32 cellular contexts compared by ENCODE assay signal in genomic region chr2:107648781-107649413, GRCh38.
DNase-seq lines count a peak whose midpoint lies in the region; ATAC-seq, FAIRE-seq and TF ChIP-seq lines count a peak whose summit lies in the region.
"Had no signal": no experiment of that assay in that cellular context is flagged by ENCODE, and none has a peak within 500 bp of the region (broad histone marks: within the 10 kb centered on the region; RNA-seq: fewer than 3 reads in every experiment).

No MANE protein-coding gene starts in this region.

- peak overlapping the region; percentile 66; the same call in 1 of the 2 replicates for H2AFZ ChIP-seq in Loucy (ENCODE audit: low read length)
- no peak overlapping the region for H2AFZ ChIP-seq in K562 (ENCODE audit: low read depth, low read length)
- no peak overlapping the region for H2AFZ ChIP-seq in neural progenitor cell (replicated peaks)

- H3K79me2 ChIP-seq in Loucy (ENCODE audit: insufficient read depth, low read length) = no peaks in the 10 kb centered on the region
- no peaks in the 10 kb centered on the region for H3K79me2 ChIP-seq in K562 (ENCODE audit: control insufficient read depth, insufficient read depth, low read length)
- H3K79me2 ChIP-seq in neural progenitor cell (ENCODE audit: low read depth) = no peaks in the 10 kb centered on the region

- H3K9me3 ChIP-seq in Loucy (ENCODE audit: insufficient read depth, low read depth, low read length) (peaks cover 11% of the 10 kb centered on the region; the same call in 1 of the 2 replicates), K562 (replicated peaks; ENCODE audit: control insufficient read depth, insufficient read depth, low read depth, low read length) (peaks cover 3% of the 10 kb centered on the region; the same call in 1 of the 2 replicates), neural progenitor cell (ENCODE audit: low read depth) (peaks cover 5% of the 10 kb centered on the region), spleen (peaks cover 0 to 64% (median 36%) of the 10 kb centered on the region in 8 donors)

- no peak overlapping the region for H3K27ac Mint-ChIP-seq in neural progenitor cell
- H3K27ac Mint-ChIP-seq: activated CD4-positive, alpha-beta memory T cell treated with anti-CD3 and anti-CD28 coated beads for 36 hours; activated naive CD4-positive, alpha-beta T cell treated with anti-CD3 and anti-CD28 coated beads, Interleukin-2, amount 10 ng/mL, durations not matched to agents 7 days and 5 days; stimulated activated memory B cell treated with anti-CD40 and anti-IgM and Interleukin-4, amounts not matched to agents 10 μg/mL and 1 μg/mL and 100 μg/mL, for 72 hours; type B pancreatic cell had no signal

- no peak for FAIRE-seq in K562 (lab: Jason Lieb, UNC)
- FAIRE-seq: colon had no signal

- no peak overlapping the region for H3K4me3 Mint-ChIP-seq in neural progenitor cell
- H3K4me3 Mint-ChIP-seq: activated CD4-positive, alpha-beta memory T cell treated with anti-CD3 and anti-CD28 coated beads for 36 hours; activated naive CD4-positive, alpha-beta T cell treated with anti-CD3 and anti-CD28 coated beads, Interleukin-2, amount 10 ng/mL, durations not matched to agents 7 days and 5 days; neural crest cell; stimulated activated memory B cell treated with anti-CD40 and anti-IgM and Interleukin-4, amounts not matched to agents 10 μg/mL and 1 μg/mL and 100 μg/mL, for 72 hours; type B pancreatic cell had no signal

- in situ Hi-C loops in K562 (cut with MboI) = no loop called here

- TF ChIP-seq CTCF in Loucy (conservative IDR thresholded peaks at IDR 0.05; ENCODE audit: low read length) (peak; percentile 80), K562 (IDR thresholded peaks at IDR 0.05 in 2 of 3, conservative IDR thresholded peaks at IDR 0.05 in 1 of 3; ENCODE audit: insufficient read depth in 2 of 3, low read depth in 1 of 3, low read length in 3 of 3) (peak; percentile 21 to 29 (median 27); a peak in 2 of 6 replicates), neural progenitor cell (IDR thresholded peaks at IDR 0.05) (peak; percentile 13), spleen (IDR thresholded peaks at IDR 0.05 in 8 of 11, conservative IDR thresholded peaks at IDR 0.05 in 3 of 11) (no peak)

- intact Hi-C loops in K562 (cut with micrococcal nuclease) (no loop called here), spleen (cut with DNase I; ENCODE audit: low total_unique reads) (no loop called here)

- POLR2A ChIA-PET in K562 (lab: Yijun Ruan, JAX) = interaction anchor here (0.6 to 1.4 kb wide), 2 partner anchors 21 to 857 kb away, joined by 3 to 5 read pairs; no protein-coding TSS in a partner anchor

- no peaks in the 10 kb centered on the region for H3K36me3 Mint-ChIP-seq in neural progenitor cell
- H3K36me3 Mint-ChIP-seq: activated naive CD4-positive, alpha-beta T cell treated with anti-CD3 and anti-CD28 coated beads, Interleukin-2, amount 10 ng/mL, durations not matched to agents 7 days and 5 days; stimulated activated memory B cell treated with anti-CD40 and anti-IgM and Interleukin-4, amounts not matched to agents 10 μg/mL and 1 μg/mL and 100 μg/mL, for 72 hours; type B pancreatic cell had no signal

- H3K4me2 ChIP-seq in Loucy (ENCODE audit: low read depth, low read length, poor library complexity, severe bottlenecking) = peak overlapping the region; percentile 13
- no peak overlapping the region for H3K4me2 ChIP-seq in K562 (ENCODE audit: insufficient read depth, low read length)
- H3K4me2 ChIP-seq in neural progenitor cell = no peak overlapping the region

- peaks cover 20% of the 10 kb centered on the region for H3K9me3 Mint-ChIP-seq in neural progenitor cell

- no peaks in the 10 kb centered on the region for H3F3A ChIP-seq in Loucy (ENCODE audit: low read depth)
- H3F3A ChIP-seq in neural progenitor cell (ENCODE audit: low read depth) = no peaks in the 10 kb centered on the region

- DNase-seq in H7 = peak; percentile 11
- DNase-seq in K562 (ENCODE audit: extremely low read depth in 1 of 4, low spot score in 3 of 4) = peak in 1 of 4 experiments; percentile 7
- peak; percentile 4 for DNase-seq in neural progenitor cell (ENCODE audit: low spot score)
- DNase-seq in NAMALWA (ENCODE audit: low spot score) = no peak
- no peak for DNase-seq in spleen
- DNase-seq: activated CD4-positive, alpha-beta memory T cell treated with anti-CD3 and anti-CD28 coated beads for 36 hours; activated CD8-positive, alpha-beta memory T cell treated with anti-CD3 and anti-CD28 coated beads, Interleukin-2, amount 50 U/mL, for 4 hours; activated naive CD4-positive, alpha-beta T cell treated with anti-CD3 and anti-CD28 coated beads, Interleukin-2, amount 10 ng/mL, durations not matched to agents 7 days and 5 days; amygdala; C1 segment of cervical spinal cord; DMS79 treated with DMSO at 0.1 percent for 48 hours; effector memory CD4-positive, alpha-beta T cell; GOT3; head of caudate nucleus; KG1; left colon; NCI-H1048; NCI-H1694 treated with DMSO at 0.1 percent for 48 hours; NCI-H510A treated with DMSO at 0.1 percent for 48 hours; right cardiac atrium; stimulated activated CD4-positive, alpha-beta T cell treated with anti-CD3 and anti-CD28 coated beads, Interleukin-12 subunit alpha, Interleukin-12 subunit beta, amount 100 ng/mL, for 4 hours; stimulated activated CD4-positive, alpha-beta T cell treated with anti-CD3 and anti-CD28 coated beads, Interleukin-4, amount 100 ng/mL, for 4 hours; substantia nigra had no signal

- CTCF ChIA-PET in K562 (lab: Yijun Ruan, JAX; ENCODE audit: low intra/inter-chr PET ratio) = no interaction called here

- peaks cover 2% of the 10 kb centered on the region for H3K27me3 Mint-ChIP-seq in neural progenitor cell (ENCODE audit: insufficient read depth, low read depth)
- H3K27me3 Mint-ChIP-seq: activated CD4-positive, alpha-beta memory T cell treated with anti-CD3 and anti-CD28 coated beads for 36 hours; activated naive CD4-positive, alpha-beta T cell treated with anti-CD3 and anti-CD28 coated beads, Interleukin-2, amount 10 ng/mL, durations not matched to agents 7 days and 5 days; stimulated activated memory B cell treated with anti-CD40 and anti-IgM and Interleukin-4, amounts not matched to agents 10 μg/mL and 1 μg/mL and 100 μg/mL, for 72 hours; type B pancreatic cell had no signal

- ATAC-seq in K562 = peak; percentile 89
- no peak for ATAC-seq in HG02610 (IDR thresholded peaks at IDR 0.05; ENCODE audit: unreplicated experiment)
- ATAC-seq: activated CD4-positive, CD25-positive, alpha-beta regulatory T cell treated with anti-CD3 and anti-CD28 coated beads, Interleukin-2, amount 50 U/mL, for 24 hours; left colon; Panc1; right cardiac atrium; stimulated activated memory B cell treated with anti-CD40 and anti-IgM and Interleukin-4, amounts not matched to agents 10 μg/mL and 1 μg/mL and 100 μg/mL, for 72 hours had no signal

- no peaks in the 10 kb centered on the region for H3K4me1 Mint-ChIP-seq in neural progenitor cell
- H3K4me1 Mint-ChIP-seq: activated naive CD4-positive, alpha-beta T cell treated with anti-CD3 and anti-CD28 coated beads, Interleukin-2, amount 10 ng/mL, durations not matched to agents 7 days and 5 days; neural crest cell; stimulated activated memory B cell treated with anti-CD40 and anti-IgM and Interleukin-4, amounts not matched to agents 10 μg/mL and 1 μg/mL and 100 μg/mL, for 72 hours had no signal

- no peaks in the 10 kb centered on the region for H4K20me1 ChIP-seq in Loucy (ENCODE audit: insufficient read depth, low read length, poor library complexity, severe bottlenecking)
- no peaks in the 10 kb centered on the region for H4K20me1 ChIP-seq in K562 (replicated peaks; ENCODE audit: control insufficient read depth, insufficient read depth, low read length)
- no peaks in the 10 kb centered on the region for H4K20me1 ChIP-seq in neural progenitor cell (ENCODE audit: low read depth)

- no TSS peak for BruUV-seq in K562 (replicated peaks; lab: Mats Ljungman, UMichigan)

- H3K4me1 ChIP-seq in Loucy (ENCODE audit: insufficient read depth, low read length, poor library complexity, severe bottlenecking) = peaks cover 13% of the 10 kb centered on the region
- no peaks in the 10 kb centered on the region for H3K4me1 ChIP-seq in K562 (replicated peaks in 1 of 2; ENCODE audit: control insufficient read depth in 2 of 2, insufficient read depth in 2 of 2, low read length in 2 of 2)
- H3K4me1 ChIP-seq in neural progenitor cell = no peaks in the 10 kb centered on the region
- no peaks in the 10 kb centered on the region for H3K4me1 ChIP-seq in spleen
- H3K4me1 ChIP-seq: breast epithelium had no signal

- 27% methylated on average over 10 of the region's 11 CpGs for WGBS in K562 (ENCODE audit: insufficient coverage, low coverage, missing lambda C conversion rate)
- 82 to 89% (median 83%) methylated on average over 11 of the region's 11 CpGs for WGBS in spleen, 5 donors

- no peaks in the 10 kb centered on the region for H3K36me3 ChIP-seq in H7 (replicated peaks; ENCODE audit: control insufficient read depth, insufficient read depth, low read length)
- H3K36me3 ChIP-seq in Loucy (ENCODE audit: insufficient read depth, low read length) = no peaks in the 10 kb centered on the region
- no peaks in the 10 kb centered on the region; the same call in 2 of the 3 replicates for H3K36me3 ChIP-seq in K562 (ENCODE audit: control insufficient read depth, insufficient read depth, low read length)
- H3K36me3 ChIP-seq in neural progenitor cell = peaks cover 4% of the 10 kb centered on the region
- no peaks in the 10 kb centered on the region for H3K36me3 ChIP-seq in spleen
- H3K36me3 ChIP-seq: breast epithelium had no signal

- TF ChIP-seq POLR2A in K562 (conservative IDR thresholded peaks at IDR 0.05) = no peak
- no peak for TF ChIP-seq POLR2A in spleen (IDR thresholded peaks at IDR 0.05)

- H3K4me3 ChIP-seq in H7 (ENCODE audit: insufficient read depth, low read depth, low read length) (no peak overlapping the region), Loucy (ENCODE audit: low read length, poor library complexity, severe bottlenecking) (no peak overlapping the region), K562 (no peak overlapping the region), neural progenitor cell (no peak overlapping the region), spleen (no peak overlapping the region)
- H3K4me3 ChIP-seq: breast epithelium had no signal

- no peaks in the 10 kb centered on the region for H3K9me1 ChIP-seq in K562 (ENCODE audit: control insufficient read depth, insufficient read depth, low read length)

- TF ChIP-seq EP300 in K562 (IDR thresholded peaks at IDR 0.05; ENCODE audit: low read length) = no peak

- peak in 1 of 2 experiments; percentile 36; a peak in 2 of 4 replicates for TF ChIP-seq RAD21 in K562 (CRISPR knock-in tag; conservative IDR thresholded peaks at IDR 0.05 in 1 of 2, IDR thresholded peaks at IDR 0.05 in 1 of 2)

- H3K27me3 ChIP-seq in H7 (ENCODE audit: control insufficient read depth, insufficient read depth, low read length) (no peaks in the 10 kb centered on the region), Loucy (ENCODE audit: insufficient read depth, low read length, poor library complexity, severe bottlenecking) (no peaks in the 10 kb centered on the region), K562 (ENCODE audit: control insufficient read depth in 2 of 2, insufficient read depth in 2 of 2, low read length in 2 of 2) (no peaks in the 10 kb centered on the region), neural progenitor cell (no peaks in the 10 kb centered on the region), spleen (replicated peaks in 1 of 7) (no peaks in the 10 kb centered on the region)
- H3K27me3 ChIP-seq: breast epithelium had no signal

- no peak overlapping the region for H3K9ac ChIP-seq in Loucy (ENCODE audit: low read depth, low read length, poor library complexity, severe bottlenecking)
- no peak overlapping the region for H3K9ac ChIP-seq in K562 (ENCODE audit: insufficient read depth in 1 of 2, low read depth in 2 of 2, low read length in 2 of 2)
- no peak overlapping the region for H3K9ac ChIP-seq in neural progenitor cell

- no peaks in the 10 kb centered on the region for H3K9me2 ChIP-seq in Loucy (replicated peaks; ENCODE audit: low read depth, low read length)

- H3K27ac ChIP-seq in K562 (ENCODE audit: extremely low read depth, low read depth, low read length) (no peak overlapping the region), neural progenitor cell (no peak overlapping the region), spleen (no peak overlapping the region)
- H3K27ac ChIP-seq: breast epithelium had no signal

Comparison
In these comparisons a context has a peak if more than half of its experiments do, and no peak if none do; other contexts are left out.
1. DNase-seq: peak in H7 (single experiment) and neural progenitor cell (single experiment); none in NAMALWA (single experiment) and spleen (single experiment).
2. CTCF ChIP-seq: peak in Loucy (single experiment), K562 (3 of 3) and neural progenitor cell (single experiment); none in spleen (0 of 11).